In the genomic region with DNA sequence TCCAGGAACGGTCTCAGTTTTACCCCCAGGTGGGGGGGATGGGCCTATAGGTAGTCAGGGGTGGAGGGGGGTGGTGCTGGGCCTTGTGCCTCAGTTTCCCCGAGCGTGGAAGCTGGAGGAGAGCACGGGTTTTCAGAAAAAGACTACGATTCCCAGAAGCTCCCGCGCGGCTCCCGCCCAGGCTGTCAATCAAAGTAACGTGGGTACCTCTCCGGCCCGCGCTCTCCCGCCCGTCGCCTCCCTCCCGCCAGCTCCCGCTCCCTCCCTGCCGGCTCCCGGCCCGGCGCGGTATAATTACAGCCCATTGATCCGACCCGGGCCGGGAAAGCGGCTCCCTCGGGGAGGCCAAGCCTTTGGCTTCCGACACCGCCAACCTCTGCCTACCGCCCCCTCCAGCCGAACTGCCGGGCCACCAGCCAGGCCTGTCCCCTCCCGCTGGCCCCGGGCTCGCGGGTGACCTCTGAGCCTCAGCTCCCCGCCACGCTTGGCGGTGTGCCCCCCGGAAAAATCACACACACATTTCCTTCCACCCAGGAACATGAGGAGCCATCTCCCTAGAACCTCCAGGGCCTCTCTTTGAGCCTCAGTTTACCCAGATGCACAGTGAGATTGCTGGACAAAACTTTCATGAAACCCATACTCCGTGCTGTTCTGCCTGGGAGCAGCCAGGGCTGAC, we compare ENCODE assay signal across 8 cellular contexts. TPM values are rescaled to one million over a fixed set of nuclear protein-coding genes. Genes with fewer than 3 reads are reported as not detected.
DNase-seq lines count a peak whose midpoint lies in the region; ATAC-seq and TF ChIP-seq lines count a peak whose summit lies in the region.

No MANE protein-coding gene starts in this region.

- no peak overlapping the region for H2AFZ ChIP-seq in neural cell (ENCODE audit: low read depth, low read length)

- H3K9me3 Mint-ChIP-seq in stimulated activated naive CD8-positive, alpha-beta T cell treated with anti-CD3 and anti-CD28 coated beads, Interleukin-15, Interleukin-2, amounts not matched to agents 100 ng/mL and 50 ng/mL, for 24 hours = no peaks in the 10 kb centered on the region

- H3K27me3 Mint-ChIP-seq in stimulated activated naive CD8-positive, alpha-beta T cell treated with anti-CD3 and anti-CD28 coated beads, Interleukin-15, Interleukin-2, amounts not matched to agents 100 ng/mL and 50 ng/mL, for 24 hours = no peaks in the 10 kb centered on the region

- peak overlapping the region; percentile 55 for H3K4me2 ChIP-seq in neural cell (ENCODE audit: low read length)

- peak overlapping the region; percentile 75 for H3K27ac ChIP-seq in neural cell (ENCODE audit: low read length)

- H3F3A ChIP-seq in neural cell (ENCODE audit: insufficient read depth, low read length, poor library complexity, severe bottlenecking) = no peaks in the 10 kb centered on the region

- no peaks in the 10 kb centered on the region for H3K79me2 ChIP-seq in neural cell (replicated peaks; ENCODE audit: insufficient read depth, low read length)

- peak; percentile 41 for TF ChIP-seq EP300 in neural cell (conservative IDR thresholded peaks at IDR 0.05; ENCODE audit: poor library complexity, severe bottlenecking)

- H3K27me3 ChIP-seq in neural cell (ENCODE audit: insufficient read depth, low read depth, low read length) = peaks cover 64% of the 10 kb centered on the region

- H3K9me3 ChIP-seq in neural cell (ENCODE audit: low read length) = no peaks in the 10 kb centered on the region

- H3K4me3 ChIP-seq in fibroblast of villous mesenchyme (ENCODE audit: low read depth, low read length) (peak overlapping the region; percentile 67), neural cell (ENCODE audit: low read length) (peak overlapping the region; percentile 64)

- peak overlapping the region; percentile 48 for H3K9ac ChIP-seq in neural cell (ENCODE audit: low read length)

- TF ChIP-seq CTCF in fibroblast of villous mesenchyme (IDR thresholded peaks at IDR 0.05; ENCODE audit: insufficient read depth, low read depth, low read length) (no peak), neural cell (IDR thresholded peaks at IDR 0.05; ENCODE audit: poor library complexity, severe bottlenecking) (no peak)

- H3K27ac Mint-ChIP-seq in stimulated activated naive CD8-positive, alpha-beta T cell treated with anti-CD3 and anti-CD28 coated beads, Interleukin-15, Interleukin-2, amounts not matched to agents 100 ng/mL and 50 ng/mL, for 24 hours = peak overlapping the region; percentile 96

- H3K36me3 Mint-ChIP-seq in stimulated activated naive CD8-positive, alpha-beta T cell treated with anti-CD3 and anti-CD28 coated beads, Interleukin-15, Interleukin-2, amounts not matched to agents 100 ng/mL and 50 ng/mL, for 24 hours (ENCODE audit: low read depth) = no peaks in the 10 kb centered on the region

- DNase-seq in COLO668 (lab: John Stamatoyannopoulos, UW; ENCODE audit: unreplicated experiment) (peak; percentile 93), M059J (ENCODE audit: low read depth) (peak; percentile 88), SHP77 treated with DMSO at 0.1 percent for 48 hours (lab: John Stamatoyannopoulos, UW) (peak; percentile 90), activated gamma-delta T cell treated with Interleukin-2 at 50 U/mL for 16 hours (peak; percentile 72), fibroblast of villous mesenchyme (ENCODE audit: low read depth) (peak; percentile 91)

- peaks cover 18% of the 10 kb centered on the region for H3K4me1 Mint-ChIP-seq in stimulated activated naive CD8-positive, alpha-beta T cell treated with anti-CD3 and anti-CD28 coated beads, Interleukin-15, Interleukin-2, amounts not matched to agents 100 ng/mL and 50 ng/mL, for 24 hours (ENCODE audit: low read depth)

- H3K4me3 Mint-ChIP-seq in stimulated activated naive CD8-positive, alpha-beta T cell treated with anti-CD3 and anti-CD28 coated beads, Interleukin-15, Interleukin-2, amounts not matched to agents 100 ng/mL and 50 ng/mL, for 24 hours = peak overlapping the region; percentile 85

- peak; percentile 50 for ATAC-seq in GM21723 (IDR thresholded peaks at IDR 0.05; ENCODE audit: unreplicated experiment)

- no peak for TF ChIP-seq RAD21 in neural cell (conservative IDR thresholded peaks at IDR 0.05)

- no peaks in the 10 kb centered on the region for H3K36me3 ChIP-seq in neural cell (ENCODE audit: insufficient read depth, low read length)

- H3K9me2 ChIP-seq in neural cell (ENCODE audit: insufficient read depth, low read length) = no peaks in the 10 kb centered on the region

- no peaks in the 10 kb centered on the region for H4K20me1 ChIP-seq in neural cell (ENCODE audit: insufficient read depth)

TF ChIP-seq in neural cell, 6 proteins besides CTCF, POLR2A, EP300 and RAD21:
- no peak for TF ChIP-seq TAF1 (IDR thresholded peaks at IDR 0.05; ENCODE audit: low read depth)
- TF ChIP-seq POLR2AphosphoS5 (IDR thresholded peaks at IDR 0.05) = peak; percentile 86
- peak; percentile 32 for TF ChIP-seq MXI1 (conservative IDR thresholded peaks at IDR 0.05; ENCODE audit: poor library complexity, severe bottlenecking)
- TF ChIP-seq, protein P1, sequence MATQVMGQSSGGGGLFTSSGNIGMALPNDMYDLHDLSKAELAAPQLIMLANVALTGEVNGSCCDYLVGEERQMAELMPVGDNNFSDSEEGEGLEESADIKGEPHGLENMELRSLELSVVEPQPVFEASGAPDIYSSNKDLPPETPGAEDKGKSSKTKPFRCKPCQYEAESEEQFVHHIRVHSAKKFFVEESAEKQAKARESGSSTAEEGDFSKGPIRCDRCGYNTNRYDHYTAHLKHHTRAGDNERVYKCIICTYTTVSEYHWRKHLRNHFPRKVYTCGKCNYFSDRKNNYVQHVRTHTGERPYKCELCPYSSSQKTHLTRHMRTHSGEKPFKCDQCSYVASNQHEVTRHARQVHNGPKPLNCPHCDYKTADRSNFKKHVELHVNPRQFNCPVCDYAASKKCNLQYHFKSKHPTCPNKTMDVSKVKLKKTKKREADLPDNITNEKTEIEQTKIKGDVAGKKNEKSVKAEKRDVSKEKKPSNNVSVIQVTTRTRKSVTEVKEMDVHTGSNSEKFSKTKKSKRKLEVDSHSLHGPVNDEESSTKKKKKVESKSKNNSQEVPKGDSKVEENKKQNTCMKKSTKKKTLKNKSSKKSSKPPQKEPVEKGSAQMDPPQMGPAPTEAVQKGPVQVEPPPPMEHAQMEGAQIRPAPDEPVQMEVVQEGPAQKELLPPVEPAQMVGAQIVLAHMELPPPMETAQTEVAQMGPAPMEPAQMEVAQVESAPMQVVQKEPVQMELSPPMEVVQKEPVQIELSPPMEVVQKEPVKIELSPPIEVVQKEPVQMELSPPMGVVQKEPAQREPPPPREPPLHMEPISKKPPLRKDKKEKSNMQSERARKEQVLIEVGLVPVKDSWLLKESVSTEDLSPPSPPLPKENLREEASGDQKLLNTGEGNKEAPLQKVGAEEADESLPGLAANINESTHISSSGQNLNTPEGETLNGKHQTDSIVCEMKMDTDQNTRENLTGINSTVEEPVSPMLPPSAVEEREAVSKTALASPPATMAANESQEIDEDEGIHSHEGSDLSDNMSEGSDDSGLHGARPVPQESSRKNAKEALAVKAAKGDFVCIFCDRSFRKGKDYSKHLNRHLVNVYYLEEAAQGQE (IDR thresholded peaks at IDR 0.05; ENCODE audit: borderline replicate concordance) = no peak
- TF ChIP-seq SMC3 (conservative IDR thresholded peaks at IDR 0.05; ENCODE audit: poor library complexity) = no peak
- TF ChIP-seq EZH2 (IDR thresholded peaks at IDR 0.05; ENCODE audit: borderline replicate concordance, insufficient read depth, low read length, poor library complexity, severe bottlenecking) = no peak

RNA-seq across cellular contexts. Expression of a gene that starts 7.2 kb away (rescaled TPM):
- not detected in 2 replicates for total RNA-seq in M059J (2014; rRNA removed; shearing (Covaris generic))
- total RNA-seq in fibroblast of villous mesenchyme = 0.32 and 1.7 TPM in 2 replicates
- polyA plus RNA-seq in neural cell = 7.0 and 9.6 TPM in 2 replicates
- 2.9 and 8.8 TPM in 2 replicates for polyA minus RNA-seq in neural cell

RNA-seq across cellular contexts. Expression of a gene that starts 26.0 kb away (rescaled TPM):
- total RNA-seq in M059J (2014; rRNA removed; shearing (Covaris generic)) = 186 and 200 TPM in 2 replicates
- 289 and 301 TPM in 2 replicates for total RNA-seq in fibroblast of villous mesenchyme
- 153 and 177 TPM in 2 replicates for polyA plus RNA-seq in neural cell
- polyA minus RNA-seq in neural cell = 115 and 116 TPM in 2 replicates

RNA-seq across cellular contexts. Expression of a gene that starts 57.9 kb away (rescaled TPM):
- 38.0 and 69.7 TPM in 2 replicates for total RNA-seq in M059J (2014; rRNA removed; shearing (Covaris generic))
- total RNA-seq in fibroblast of villous mesenchyme = 80.7 and 87.3 TPM in 2 replicates
- 28.3 and 30.4 TPM in 2 replicates for polyA plus RNA-seq in neural cell
- polyA minus RNA-seq in neural cell = 34.3 and 41.4 TPM in 2 replicates

RNA-seq across cellular contexts. Expression of a gene that starts 58.9 kb away (rescaled TPM):
- 0.10 and 2.8 TPM in 2 replicates for total RNA-seq in M059J (2014; rRNA removed; shearing (Covaris generic))
- total RNA-seq in fibroblast of villous mesenchyme = 0.97 and 1.7 TPM in 2 replicates
- polyA plus RNA-seq in neural cell = 4.0 and 5.7 TPM in 2 replicates
- 1.5 and 1.7 TPM in 2 replicates for polyA minus RNA-seq in neural cell

Comparison
In these comparisons a context has a peak if more than half of its experiments do, and no peak if none do; other contexts are left out.
1. Peak in every context shown above with its lines: DNase-seq, ATAC-seq, H3K4me3 ChIP-seq and H3K27ac ChIP-seq.